ENCODE assay signal across 8 cellular contexts in the genomic region with DNA sequence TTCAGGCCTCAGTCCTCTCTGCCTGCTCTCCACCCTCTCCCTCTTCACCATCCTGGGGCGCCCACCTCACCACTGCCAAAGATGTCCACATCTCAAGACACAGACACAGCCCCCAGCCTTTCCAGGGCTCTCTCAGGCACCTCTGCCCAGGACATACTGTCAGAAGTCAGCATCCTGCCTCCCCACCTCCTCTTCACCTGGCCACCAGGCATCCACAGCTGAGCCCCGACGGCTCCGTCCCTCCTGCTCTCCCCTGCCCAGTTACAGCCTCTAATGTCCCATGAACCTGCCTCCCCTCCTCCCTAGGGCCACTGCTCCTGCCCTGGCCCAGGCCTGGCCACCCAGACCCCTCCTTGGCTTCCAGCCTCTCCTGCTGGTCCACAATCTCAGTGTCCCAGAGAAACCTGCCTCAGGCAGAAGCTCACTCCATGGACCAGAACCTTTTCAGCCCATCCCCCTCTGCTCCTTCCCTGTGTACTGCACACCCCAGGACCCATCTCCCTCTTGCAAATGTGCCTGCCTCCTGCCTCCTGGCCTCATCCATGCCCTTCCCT. TPM values are rescaled to one million over a fixed set of nuclear protein-coding genes. Genes with fewer than 3 reads are reported as not detected.
DNase-seq lines count a peak whose midpoint lies in the region; ATAC-seq and TF ChIP-seq lines count a peak whose summit lies in the region.

No MANE protein-coding gene starts in this region.

- ATAC-seq in activated CD8-positive, alpha-beta T cell treated with anti-CD3 and anti-CD28 coated beads for 36 hours = no peak
- no peak for ATAC-seq in memory B cell (ENCODE audit: low read depth)
- ATAC-seq in GM19397 (IDR thresholded peaks at IDR 0.05; ENCODE audit: unreplicated experiment) = no peak

- peak overlapping the region; percentile 87 for H3K27ac Mint-ChIP-seq in activated T-cell treated with anti-CD3 and anti-CD28 coated beads, Interleukin-2, amount 50 U/mL, for 24 hours
- peak overlapping the region; percentile 90 for H3K27ac Mint-ChIP-seq in activated CD8-positive, alpha-beta T cell treated with anti-CD3 and anti-CD28 coated beads for 36 hours
- H3K27ac Mint-ChIP-seq in memory B cell = peak overlapping the region; percentile 28

- peaks cover 68% of the 10 kb centered on the region for H3K4me1 Mint-ChIP-seq in activated T-cell treated with anti-CD3 and anti-CD28 coated beads, Interleukin-2, amount 50 U/mL, for 24 hours (ENCODE audit: low read depth)
- H3K4me1 Mint-ChIP-seq in activated CD8-positive, alpha-beta T cell treated with anti-CD3 and anti-CD28 coated beads for 36 hours (ENCODE audit: low read depth) = peaks cover 65% of the 10 kb centered on the region
- H3K4me1 Mint-ChIP-seq in memory B cell = peaks cover 38% of the 10 kb centered on the region

- peaks cover 15% of the 10 kb centered on the region for H3K36me3 Mint-ChIP-seq in activated T-cell treated with anti-CD3 and anti-CD28 coated beads, Interleukin-2, amount 50 U/mL, for 24 hours (ENCODE audit: low read depth)
- peaks cover 10% of the 10 kb centered on the region for H3K36me3 Mint-ChIP-seq in activated CD8-positive, alpha-beta T cell treated with anti-CD3 and anti-CD28 coated beads for 36 hours (ENCODE audit: low read depth)
- H3K36me3 Mint-ChIP-seq in memory B cell = no peaks in the 10 kb centered on the region

- POLR2A ChIA-PET in activated CD8-positive, alpha-beta T cell treated with anti-CD3 and anti-CD28 coated beads for 36 hours (lab: Charles Lee) = interaction anchor here (0.8 to 3.3 kb wide), 6 partner anchors 11 to 132 kb away, joined by 3 to 20 read pairs (median 4); a partner anchor contains a TSS

- DNase-seq in activated T-cell treated with anti-CD3 and anti-CD28 coated beads, Interleukin-2, amount 50 U/mL, for 24 hours = no peak
- no peak for DNase-seq in activated T-cell treated with anti-CD3 and anti-CD28 coated beads, Interleukin-2, amount 50 U/mL, for 1 hour
- no peak for DNase-seq in activated CD8-positive, alpha-beta T cell treated with anti-CD3 and anti-CD28 coated beads for 36 hours
- DNase-seq in memory B cell (ENCODE audit: low spot score in 2 of 2) (no peak), substantia nigra (lab: John Stamatoyannopoulos, UW) (no peak), NCI-H1092 treated with DMSO at 0.1 percent for 48 hours (lab: John Stamatoyannopoulos, UW) (no peak)
- DNase-seq in stimulated activated naive CD4-positive, alpha-beta T cell treated with Interleukin-2 at 50 U/mL for 16 hours (lab: John Stamatoyannopoulos, UW) = no peak

- H3K27ac ChIP-seq in substantia nigra (ENCODE audit: low read depth, low read length, poor library complexity, severe bottlenecking) = peak overlapping the region; percentile 4

- H3K9me3 Mint-ChIP-seq in activated T-cell treated with anti-CD3 and anti-CD28 coated beads, Interleukin-2, amount 50 U/mL, for 24 hours = no peaks in the 10 kb centered on the region
- no peaks in the 10 kb centered on the region for H3K9me3 Mint-ChIP-seq in activated CD8-positive, alpha-beta T cell treated with anti-CD3 and anti-CD28 coated beads for 36 hours
- H3K9me3 Mint-ChIP-seq in memory B cell = no peaks in the 10 kb centered on the region

- no peak for TF ChIP-seq CTCF in activated CD8-positive, alpha-beta T cell treated with anti-CD3 and anti-CD28 coated beads for 36 hours (IDR thresholded peaks at IDR 0.05)

- no peaks in the 10 kb centered on the region for H3K27me3 Mint-ChIP-seq in activated T-cell treated with anti-CD3 and anti-CD28 coated beads, Interleukin-2, amount 50 U/mL, for 24 hours
- H3K27me3 Mint-ChIP-seq in activated CD8-positive, alpha-beta T cell treated with anti-CD3 and anti-CD28 coated beads for 36 hours = no peaks in the 10 kb centered on the region
- no peaks in the 10 kb centered on the region for H3K27me3 Mint-ChIP-seq in memory B cell

- intact Hi-C loops in activated CD8-positive, alpha-beta T cell treated with anti-CD3 and anti-CD28 coated beads for 36 hours (cut with micrococcal nuclease) = no loop called here

- peak overlapping the region; percentile 57 for H3K4me3 Mint-ChIP-seq in activated T-cell treated with anti-CD3 and anti-CD28 coated beads, Interleukin-2, amount 50 U/mL, for 24 hours
- H3K4me3 Mint-ChIP-seq in activated CD8-positive, alpha-beta T cell treated with anti-CD3 and anti-CD28 coated beads for 36 hours = peak overlapping the region; percentile 44
- H3K4me3 Mint-ChIP-seq in memory B cell = no peak overlapping the region

- CTCF ChIA-PET in activated CD8-positive, alpha-beta T cell treated with anti-CD3 and anti-CD28 coated beads for 36 hours (lab: Charles Lee) = interaction anchor here (1.4 kb wide), 1 partner anchor 14 kb away, joined by 7 read pairs; no protein-coding TSS in a partner anchor

RNA-seq across cellular contexts. Expression of a gene that starts 3.2 kb away (rescaled TPM):
- total RNA-seq in activated CD8-positive, alpha-beta T cell treated with anti-CD3 and anti-CD28 coated beads for 36 hours = 10 to 100 TPM; 55.4 to 56.0 TPM

RNA-seq across cellular contexts. Expression of a gene that starts 15.4 kb away (rescaled TPM):
- 10 to 100 TPM; 54.3 to 54.7 TPM for total RNA-seq in activated CD8-positive, alpha-beta T cell treated with anti-CD3 and anti-CD28 coated beads for 36 hours

RNA-seq across cellular contexts. Expression of a gene that starts 17.4 kb away (rescaled TPM):
- total RNA-seq in activated CD8-positive, alpha-beta T cell treated with anti-CD3 and anti-CD28 coated beads for 36 hours = 10 to 100 TPM; 12.7 to 16.0 TPM

RNA-seq across cellular contexts. Expression of a gene that starts 20.9 kb away (rescaled TPM):
- 10 to 100 TPM; 94.0 to 99.4 TPM for total RNA-seq in activated CD8-positive, alpha-beta T cell treated with anti-CD3 and anti-CD28 coated beads for 36 hours

RNA-seq across cellular contexts. Expression of a gene that starts 30.0 kb away (rescaled TPM):
- 10 to 100 TPM; 71.5 to 76.8 TPM for total RNA-seq in activated CD8-positive, alpha-beta T cell treated with anti-CD3 and anti-CD28 coated beads for 36 hours

Comparison
In these comparisons a context has a peak if more than half of its experiments do, and no peak if none do; other contexts are left out.
1. H3K27ac Mint-ChIP-seq: peak in every context shown above with its lines; median percentile 90 in activated CD8-positive, alpha-beta T cell treated with anti-CD3 and anti-CD28 coated beads for 36 hours; 87 in activated T-cell treated with anti-CD3 and anti-CD28 coated beads, Interleukin-2, amount 50 U/mL, for 24 hours; 28 in memory B cell.